Comparison of ENCODE assay signal across 8 cellular contexts in genomic region chr20:25000268-25000801, GRCh38. TPM values are rescaled to one million over a fixed set of nuclear protein-coding genes. Genes with fewer than 3 reads are reported as not detected.
DNase-seq lines count a peak whose midpoint lies in the region; ATAC-seq, FAIRE-seq and TF ChIP-seq lines count a peak whose summit lies in the region.

No MANE protein-coding gene starts in this region.

- ATAC-seq in lung (ENCODE audit: insufficient read depth, low FRiP score) (peak; percentile 51), HG03139 (IDR thresholded peaks at IDR 0.05; ENCODE audit: unreplicated experiment) (no peak)

- H3K27ac ChIP-seq in AG04450 (ENCODE audit: low read depth, low read length) (no peak overlapping the region), lung (ENCODE audit: low read depth in 1 of 2, low read length in 1 of 2) (peak overlapping the region in 1 of 2 donors; percentile 80)

- H3K36me3 ChIP-seq in lung (ENCODE audit: control insufficient read depth in 2 of 2, insufficient read depth in 2 of 2, low read length in 2 of 2) = peaks cover 0 to 3% of the 10 kb centered on the region in 2 donors

- peak; percentile 52 for FAIRE-seq in HTR-8/SVneo (lab: Jason Lieb, UNC)

- WGBS in lung, 2 donors = 42 to 45% methylated on average over 4 of the region's 4 CpGs

- H3K4me3 ChIP-seq in AG04450 (ENCODE audit: low read depth, low read length) = no peak overlapping the region
- H3K4me3 ChIP-seq in lung = no peak overlapping the region

- peaks cover 16% of the 10 kb centered on the region for H3K27me3 ChIP-seq in AG04450 (ENCODE audit: control insufficient read depth, insufficient read depth, low read length)
- no peaks in the 10 kb centered on the region for H3K27me3 ChIP-seq in lung (ENCODE audit: control insufficient read depth, insufficient read depth)

- H3K4me3 Mint-ChIP-seq in MCF 10A (ENCODE audit: unreplicated experiment) = no peak overlapping the region

- CTCF ChIA-PET in AG04450 (lab: Charles Lee) (interaction anchor here (7.9 kb wide), 1 partner anchor 62 kb away, joined by 147 read pairs; no protein-coding TSS in a partner anchor), MCF 10A (lab: Yijun Ruan, JAX) (interaction anchor here (0.6 to 8.7 kb wide), 14 partner anchors 16 to 399 kb away, joined by 3 to 500 read pairs (median 4); partner anchors contain the start of gene ACSS1)

- intact Hi-C loops in MCF 10A (cut with micrococcal nuclease) = loop anchor here (1.0 kb wide), 3 partner anchors 39 to 179 kb away; no protein-coding TSS in a partner anchor

- H3K4me1 Mint-ChIP-seq in MCF 10A (ENCODE audit: insufficient read depth, unreplicated experiment) = peaks cover 38% of the 10 kb centered on the region

- H3K9me3 ChIP-seq in AG04450 (ENCODE audit: control insufficient read depth, insufficient read depth, low read length) (no peaks in the 10 kb centered on the region), lung (ENCODE audit: control insufficient read depth in 2 of 2, insufficient read depth in 1 of 2, low read length in 1 of 2) (no peaks in the 10 kb centered on the region)

- H3K9me3 Mint-ChIP-seq in MCF 10A (ENCODE audit: unreplicated experiment) = peaks cover 8% of the 10 kb centered on the region

- no peak for DNase-seq in AG04450 (ENCODE audit: low read depth, low spot score)
- DNase-seq in HTR-8/SVneo (ENCODE audit: insufficient read length, low spot score) = peak; percentile 51
- peak; percentile 73 for DNase-seq in MCF 10A (ENCODE audit: unreplicated experiment)
- DNase-seq in lung (ENCODE audit: low spot score) = peak; percentile 78
- DNase-seq in cerebellum (ENCODE audit: low spot score) = no peak
- no peak for DNase-seq in effector CD8-positive, alpha-beta T cell (lab: John Stamatoyannopoulos, UW)
- no peak for DNase-seq in NCI-H446 treated with DMSO at 0.1 percent for 48 hours (lab: John Stamatoyannopoulos, UW)

- BruUV-seq in MCF 10A (replicated peaks; lab: Mats Ljungman, UMichigan) = no TSS peak

- H3K27ac Mint-ChIP-seq in MCF 10A (ENCODE audit: low read depth, unreplicated experiment) = peak overlapping the region; percentile 84

- POLR2A ChIA-PET in AG04450 (lab: Yijun Ruan, JAX) (no interaction called here), MCF 10A (lab: Yijun Ruan, JAX) (interaction anchor here (0.8 to 4.3 kb wide), 12 partner anchors 10 to 247 kb away, joined by 3 to 24 read pairs (median 4); partner anchors contain the start of gene PYGB)

- H3K4me1 ChIP-seq in lung (ENCODE audit: control insufficient read depth in 2 of 2, insufficient read depth in 2 of 2, low read length in 2 of 2) = peaks cover 3 to 6% of the 10 kb centered on the region in 2 donors

- H3K36me3 Mint-ChIP-seq in MCF 10A (ENCODE audit: insufficient read depth, unreplicated experiment) = peaks cover 10% of the 10 kb centered on the region

- TF ChIP-seq CTCF in AG04450 (IDR thresholded peaks at IDR 0.05; ENCODE audit: low read depth, low read length) = 0 out of 2 replicates have a peak, but pooled peaks have one; percentile 8
- TF ChIP-seq CTCF in MCF 10A (IDR thresholded peaks at IDR 0.05; ENCODE audit: unreplicated experiment) = no peak
- no peak for TF ChIP-seq CTCF in lung (IDR thresholded peaks at IDR 0.05; ENCODE audit: control extremely low read depth, extremely low read depth)

- peaks cover 12% of the 10 kb centered on the region for H3K27me3 Mint-ChIP-seq in MCF 10A (ENCODE audit: insufficient read depth, unreplicated experiment)

RNA-seq across cellular contexts. Expression of gene APMAP, which starts 7.8 kb away (rescaled TPM):
- polyA plus RNA-seq in AG04450 (2011; rRNA removed) = 94.5 and 97.4 TPM in 2 replicates
- polyA minus RNA-seq in AG04450 (2011; rRNA and poly(A)+ RNA removed) = 30.1 and 30.6 TPM in 2 replicates
- total RNA-seq in MCF 10A (2022) = 75.3 and 104 TPM in 2 replicates
- total RNA-seq in lung = 10 to 100 TPM; 52.4 to 73.3 TPM
- polyA plus RNA-seq in lung = 10 to 100 TPM; 40.8 to 87.0 TPM
- total RNA-seq in cerebellum = 49.2 TPM

RNA-seq across cellular contexts. Expression of gene CST7, which starts 51.3 kb away (rescaled TPM):
- polyA plus RNA-seq in AG04450 (2011; rRNA removed) = not detected in 2 replicates
- not detected in 2 replicates for polyA minus RNA-seq in AG04450 (2011; rRNA and poly(A)+ RNA removed)
- not detected in 2 replicates for total RNA-seq in MCF 10A (2022)
- 1 to 10 TPM; 4.7 to 5.0 TPM for total RNA-seq in lung
- 100 to 1,000 TPM in 1 of 2 donors, 10 to 100 TPM in 1; 11.9 to 119 TPM for polyA plus RNA-seq in lung
- total RNA-seq in cerebellum = not detected

RNA-seq across cellular contexts. Expression of gene ACSS1, which starts 57.6 kb away (rescaled TPM):
- polyA plus RNA-seq in AG04450 (2011; rRNA removed) = 1.1 and 1.2 TPM in 2 replicates
- polyA minus RNA-seq in AG04450 (2011; rRNA and poly(A)+ RNA removed) = 1.7 and 2.3 TPM in 2 replicates
- 0.51 and 0.83 TPM in 2 replicates for total RNA-seq in MCF 10A (2022)
- total RNA-seq in lung = 10 to 100 TPM; 33.6 to 38.9 TPM
- 10 to 100 TPM; 15.8 to 20.3 TPM for polyA plus RNA-seq in lung
- total RNA-seq in cerebellum = 13.5 TPM

Comparison
In these comparisons a context has a peak if more than half of its experiments do, and no peak if none do; other contexts are left out.
1. DNase-seq: peak in HTR-8/SVneo (single experiment), MCF 10A (single experiment) and lung (single experiment); none in AG04450 (single experiment), cerebellum (single experiment), effector CD8-positive, alpha-beta T cell (single experiment) and NCI-H446 treated with DMSO at 0.1 percent for 48 hours (single experiment).